17 cellular contexts compared by ENCODE assay signal in genomic region chr21:39251326-39251725, GRCh38.
A peak's percentile ranks its signal among the peaks of the same experiment; 100 is the strongest.
DNase-seq lines count a peak whose midpoint lies in the region; TF ChIP-seq lines count a peak whose summit lies in the region.
"Had no signal": no experiment of that assay in that cellular context is flagged by ENCODE, and none has a peak within 500 bp of the region (broad histone marks: within the 10 kb centered on the region; RNA-seq: fewer than 3 reads in every experiment).

No MANE protein-coding gene starts in this region.

- peak overlapping the region; percentile 39 for H3K27ac Mint-ChIP-seq in osteocyte (ENCODE audit: unreplicated experiment)
- H3K27ac Mint-ChIP-seq: stimulated activated effector memory CD8-positive, alpha-beta T cell treated with anti-CD3 and anti-CD28 coated beads, Interleukin-12 subunit alpha, Interleukin-12 subunit beta, amount 100 ng/mL, for 72 hours had no signal

- peaks cover 46% of the 10 kb centered on the region for H3K36me3 Mint-ChIP-seq in osteocyte (ENCODE audit: unreplicated experiment)

- H3K9me3 Mint-ChIP-seq in osteocyte (ENCODE audit: unreplicated experiment): no peaks in the 10 kb centered on the region
- H3K9me3 Mint-ChIP-seq: CD14-positive monocyte; stimulated activated effector memory CD8-positive, alpha-beta T cell treated with anti-CD3 and anti-CD28 coated beads, Interleukin-12 subunit alpha, Interleukin-12 subunit beta, amount 100 ng/mL, for 72 hours had no signal

- H3K27me3 Mint-ChIP-seq in osteocyte (ENCODE audit: unreplicated experiment): no peaks in the 10 kb centered on the region

- peak; percentile 9 for DNase-seq in NCI-H748 (lab: John Stamatoyannopoulos, UW; ENCODE audit: unreplicated experiment)
- DNase-seq in NCI-H748 treated with DMSO at 0.1 percent for 48 hours (lab: John Stamatoyannopoulos, UW): no peak
- peak; percentile 62 for DNase-seq in NCI-H2227 treated with DMSO at 0.1 percent for 48 hours (lab: John Stamatoyannopoulos, UW)
- peak; percentile 50 for DNase-seq in fibroblast of gingiva (ENCODE audit: low read depth)
- DNase-seq in osteocyte (ENCODE audit: extremely low spot score, unreplicated experiment): no peak
- DNase-seq in stimulated activated CD4-positive, alpha-beta T cell treated with anti-CD3 and anti-CD28 coated beads, Interleukin-4, amount 100 ng/mL, for 24 hours: no peak
- no peak for DNase-seq in DMS53 (lab: John Stamatoyannopoulos, UW)
- DNase-seq in ecto neural progenitor cell (ENCODE audit: low spot score): no peak
- DNase-seq: caudate nucleus; effector CD8-positive, alpha-beta T cell; foreskin keratinocyte; MM.1S; NK-92 treated with Interleukin-12 subunit alpha and Interleukin-12 subunit beta, amount 100 ng/mL, for 24 hours; occipital lobe; T1000 had no signal

- TF ChIP-seq CTCF in osteocyte (IDR thresholded peaks at IDR 0.05): no peak

- no peak overlapping the region for H3K4me3 Mint-ChIP-seq in osteocyte (ENCODE audit: unreplicated experiment)
- H3K4me3 Mint-ChIP-seq: CD14-positive monocyte; stimulated activated effector memory CD8-positive, alpha-beta T cell treated with anti-CD3 and anti-CD28 coated beads, Interleukin-12 subunit alpha, Interleukin-12 subunit beta, amount 100 ng/mL, for 72 hours had no signal

- peaks cover 11% of the 10 kb centered on the region for H3K4me1 Mint-ChIP-seq in osteocyte (ENCODE audit: unreplicated experiment)
- H3K4me1 Mint-ChIP-seq: CD14-positive monocyte; stimulated activated effector memory CD8-positive, alpha-beta T cell treated with anti-CD3 and anti-CD28 coated beads, Interleukin-12 subunit alpha, Interleukin-12 subunit beta, amount 100 ng/mL, for 72 hours had no signal

Comparison
In these comparisons a context has a peak if more than half of its experiments do, and no peak if none do; other contexts are left out.
1. DNase-seq: peak in NCI-H748 (single experiment), NCI-H2227 treated with DMSO at 0.1 percent for 48 hours (single experiment) and fibroblast of gingiva (single experiment); none in NCI-H748 treated with DMSO at 0.1 percent for 48 hours (single experiment), osteocyte (single experiment), stimulated activated CD4-positive, alpha-beta T cell treated with anti-CD3 and anti-CD28 coated beads, Interleukin-4, amount 100 ng/mL, for 24 hours (single experiment), DMS53 (single experiment) and ecto neural progenitor cell (single experiment).